In the genomic region with DNA sequence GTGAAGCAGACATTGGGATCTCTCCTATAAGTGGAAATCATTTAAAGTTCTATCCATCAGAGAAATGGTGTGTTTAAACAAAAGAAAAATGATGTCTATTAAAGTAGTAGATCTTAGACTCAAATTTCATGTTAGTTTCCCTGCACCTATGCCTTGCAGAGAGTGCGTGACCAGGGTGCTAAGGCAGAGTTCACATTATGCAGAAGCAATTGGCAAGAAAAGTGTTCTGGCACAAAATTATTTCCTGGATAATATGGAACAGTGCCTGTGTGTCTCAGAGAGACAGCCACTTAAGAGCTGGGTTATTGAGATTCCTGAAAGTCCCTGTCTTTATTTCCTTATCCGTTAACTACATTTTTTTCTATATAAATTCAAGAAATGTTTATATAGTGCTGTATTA, we compare ENCODE assay signal across 25 cellular contexts.
"Had no signal": no experiment of that assay in that cellular context is flagged by ENCODE, and none has a peak within 500 bp of the region (broad histone marks: within the 10 kb centered on the region; RNA-seq: fewer than 3 reads in every experiment).

No MANE protein-coding gene starts in this region.

- H3K9me3 Mint-ChIP-seq: dendritic cell treated with granulocyte-macrophage colony-stimulating factor and Interleukin-4, amounts not matched to agents 40 ng/mL and 50 ng/mL, for 4 days; nephron had no signal

- H3K4me1 Mint-ChIP-seq: immature natural killer cell; memory B cell; naive thymus-derived CD4-positive, alpha-beta T cell; nephron; stimulated activated naive CD8-positive, alpha-beta T cell treated with anti-CD3 and anti-CD28 coated beads, Interleukin-15, amount 100 ng/mL, for 72 hours had no signal

- H3K4me3 Mint-ChIP-seq: dendritic cell treated with granulocyte-macrophage colony-stimulating factor and Interleukin-4, amounts not matched to agents 40 ng/mL and 50 ng/mL, for 4 days; immature natural killer cell; memory B cell; naive thymus-derived CD4-positive, alpha-beta T cell; nephron; stimulated activated naive CD8-positive, alpha-beta T cell treated with anti-CD3 and anti-CD28 coated beads, Interleukin-15, amount 100 ng/mL, for 72 hours had no signal

- H3K36me3 Mint-ChIP-seq: memory B cell; naive thymus-derived CD4-positive, alpha-beta T cell had no signal

- DNase-seq: colonic mucosa; effector CD8-positive, alpha-beta T cell; esophagus squamous epithelium; foreskin melanocyte; immature natural killer cell; left ventricle myocardium superior; lower lobe of right lung; mucosa of descending colon; naive thymus-derived CD4-positive, alpha-beta T cell; stimulated activated CD4-positive, alpha-beta T cell treated with anti-CD3 and anti-CD28 coated beads, Interleukin-12 subunit alpha, Interleukin-12 subunit beta, amount 100 ng/mL, for 4 hours; stimulated activated CD4-positive, alpha-beta T cell treated with anti-CD3 and anti-CD28 coated beads, Interleukin-1b, Interleukin-23, amount 100 ng/mL, for 48 hours; stimulated activated CD4-positive, alpha-beta T cell treated with anti-CD3 and anti-CD28 coated beads, Interleukin-4, amount 100 ng/mL, for 1 hour; stimulated activated CD8-positive, alpha-beta memory T cell treated with anti-CD3 and anti-CD28 coated beads, Interleukin-4, amount 100 ng/mL, for 48 hours; stimulated activated naive CD4-positive, alpha-beta T cell; stimulated activated naive CD8-positive, alpha-beta T cell treated with anti-CD3 and anti-CD28 coated beads, Interleukin-15, amount 100 ng/mL, for 72 hours; thyroid gland; trophoblast cell had no signal

- ATAC-seq: left ventricle myocardium superior; lower lobe of right lung; mucosa of descending colon; naive thymus-derived CD4-positive, alpha-beta T cell; sciatic nerve; stimulated activated naive CD8-positive, alpha-beta T cell treated with anti-CD3 and anti-CD28 coated beads, Interleukin-15, amount 100 ng/mL, for 72 hours had no signal

- H3K4me2 ChIP-seq: smooth muscle cell had no signal

- H3K4me3 ChIP-seq: colonic mucosa, esophagus squamous epithelium, lower lobe of right lung, mucosa of descending colon, smooth muscle cell, thyroid gland, vagina had no signal

- H3K27ac Mint-ChIP-seq: dendritic cell treated with granulocyte-macrophage colony-stimulating factor and Interleukin-4, amounts not matched to agents 40 ng/mL and 50 ng/mL, for 4 days; immature natural killer cell; memory B cell; naive thymus-derived CD4-positive, alpha-beta T cell; nephron; stimulated activated naive CD8-positive, alpha-beta T cell treated with anti-CD3 and anti-CD28 coated beads, Interleukin-15, amount 100 ng/mL, for 72 hours had no signal

- H3K27me3 Mint-ChIP-seq: dendritic cell treated with granulocyte-macrophage colony-stimulating factor and Interleukin-4, amounts not matched to agents 40 ng/mL and 50 ng/mL, for 4 days; memory B cell; naive thymus-derived CD4-positive, alpha-beta T cell; stimulated activated naive CD8-positive, alpha-beta T cell treated with anti-CD3 and anti-CD28 coated beads, Interleukin-15, amount 100 ng/mL, for 72 hours had no signal

- H3K4me1 ChIP-seq: colonic mucosa, esophagus squamous epithelium, lower lobe of right lung, thyroid gland, vagina had no signal

- H3K36me3 ChIP-seq: colonic mucosa, esophagus squamous epithelium, lower lobe of right lung, thyroid gland, vagina had no signal

- FAIRE-seq: endothelial cell of umbilical vein, keratinocyte had no signal

- H3K27ac ChIP-seq: colonic mucosa, esophagus squamous epithelium, lower lobe of right lung, thyroid gland, vagina had no signal

- H3K9me3 ChIP-seq: colonic mucosa, lower lobe of right lung, mucosa of descending colon, thyroid gland, vagina had no signal

- H3K27me3 ChIP-seq: colonic mucosa, esophagus squamous epithelium, thyroid gland, vagina had no signal
